10 cellular contexts compared by ENCODE assay signal in the genomic region with DNA sequence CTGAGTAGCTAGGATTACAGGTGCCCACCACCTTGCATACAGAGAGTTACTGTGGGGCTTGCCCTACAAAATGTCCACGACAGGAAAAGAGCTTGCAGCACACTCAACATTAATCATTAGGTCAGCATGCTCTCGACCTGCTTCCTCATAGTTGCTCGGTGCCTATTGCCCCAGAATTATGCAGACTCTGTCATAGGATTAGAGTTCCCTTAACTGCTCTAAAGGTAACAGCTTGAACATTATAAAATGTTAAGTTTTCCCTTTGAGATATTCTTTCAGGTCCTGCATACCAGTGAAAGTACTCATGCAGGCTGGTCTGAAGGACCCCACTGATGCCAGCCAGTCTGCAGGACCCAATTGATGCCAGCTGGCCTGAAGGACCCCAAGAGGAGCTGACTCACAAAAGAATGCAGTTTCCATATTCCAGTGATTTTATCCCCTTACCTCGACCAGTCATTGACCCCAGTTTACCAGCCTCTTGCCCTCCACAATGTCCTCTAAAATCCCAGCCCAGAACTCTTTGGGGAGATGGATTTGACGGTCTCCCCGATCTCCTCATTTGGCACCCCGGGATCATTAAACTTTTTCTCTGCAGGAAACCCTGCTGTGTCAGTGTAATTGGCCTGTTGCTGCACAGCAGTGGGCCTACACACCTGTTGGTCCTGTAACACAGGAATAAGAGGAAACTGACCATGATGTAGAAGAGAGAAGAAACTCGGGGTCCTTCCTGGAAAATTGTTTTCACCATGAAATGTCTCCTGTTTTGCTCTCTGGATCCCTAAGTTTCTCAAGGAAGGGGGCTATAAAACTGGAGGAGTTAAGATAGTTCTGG. TPM values are rescaled to one million over a fixed set of nuclear protein-coding genes. Genes with fewer than 3 reads are reported as not detected.
DNase-seq lines count a peak whose midpoint lies in the region; ATAC-seq and TF ChIP-seq lines count a peak whose summit lies in the region.
"Had no signal": no experiment of that assay in that cellular context is flagged by ENCODE, and none has a peak within 500 bp of the region (broad histone marks: within the 10 kb centered on the region; RNA-seq: fewer than 3 reads in every experiment).

No MANE protein-coding gene starts in this region.

- H3K36me3 ChIP-seq in upper lobe of right lung = no peaks in the 10 kb centered on the region
- H3K36me3 ChIP-seq in brain microvascular endothelial cell (replicated peaks) = no peaks in the 10 kb centered on the region

- no peak overlapping the region for H3K4me3 ChIP-seq in upper lobe of right lung
- H3K4me3 ChIP-seq in brain microvascular endothelial cell (ENCODE audit: low read depth, low read length) = no peak overlapping the region

- no peaks in the 10 kb centered on the region for H3K9me3 Mint-ChIP-seq in WTC11
- no peaks in the 10 kb centered on the region for H3K9me3 Mint-ChIP-seq in immature natural killer cell

- H3K4me1 ChIP-seq in upper lobe of right lung = peaks cover 33% of the 10 kb centered on the region

- POLR2A ChIA-PET in WTC11 (lab: Charles Lee) = no interaction called here

- peak overlapping the region; percentile 48 for H3K27ac ChIP-seq in upper lobe of right lung
- no peak overlapping the region for H3K27ac ChIP-seq in brain microvascular endothelial cell

- CTCF ChIA-PET in WTC11 (lab: Charles Lee) = interaction anchor here (0.7 to 1.6 kb wide), 2 partner anchors 63 to 563 kb away, joined by 3 to 4 read pairs; no protein-coding TSS in a partner anchor

- H3K27me3 ChIP-seq in upper lobe of right lung (no peaks in the 10 kb centered on the region), brain microvascular endothelial cell (replicated peaks) (no peaks in the 10 kb centered on the region)

- DNase-seq in Right ventricle myocardium inferior (ENCODE audit: missing footprints) (no peak), Right ventricle myocardium superior (no peak), WTC11 (ENCODE audit: low spot score) (no peak), immature natural killer cell (no peak), upper lobe of right lung (no peak), GM19240 (ENCODE audit: insufficient read length, low spot score) (no peak), brain microvascular endothelial cell (no peak), Kasumi-1 (lab: John Stamatoyannopoulos, UW) (no peak)
- DNase-seq: NCI-H774 had no signal

- H3K9me3 ChIP-seq in upper lobe of right lung = no peaks in the 10 kb centered on the region

- H3K4me1 Mint-ChIP-seq in WTC11 = peaks cover 18% of the 10 kb centered on the region
- peaks cover 79 to 85% of the 10 kb centered on the region in 2 donors for H3K4me1 Mint-ChIP-seq in immature natural killer cell

- in situ Hi-C loops in brain microvascular endothelial cell (cut with HindIII; ENCODE audit: low pct_ligation_motif_present, low sequenced_read_pairs) = no loop called here

- no peaks in the 10 kb centered on the region for H3K27me3 Mint-ChIP-seq in WTC11 (ENCODE audit: low read depth)
- H3K27me3 Mint-ChIP-seq in immature natural killer cell (ENCODE audit: low read depth in 3 of 3) = no peaks in the 10 kb centered on the region

- no peaks in the 10 kb centered on the region for H3K36me3 Mint-ChIP-seq in WTC11
- peaks cover 10 to 23% (median 16%) of the 10 kb centered on the region in 3 donors for H3K36me3 Mint-ChIP-seq in immature natural killer cell

- H3K27ac Mint-ChIP-seq in WTC11 (no peak overlapping the region), immature natural killer cell (peak overlapping the region; percentile 62 to 88 (median 78))

- H3K4me3 Mint-ChIP-seq in WTC11 (no peak overlapping the region), immature natural killer cell (peak overlapping the region in 1 of 5 donors; percentile 46)

- TF ChIP-seq CTCF in WTC11 (IDR thresholded peaks at IDR 0.05) (no peak), upper lobe of right lung (IDR thresholded peaks at IDR 0.05) (no peak), brain microvascular endothelial cell (IDR thresholded peaks at IDR 0.05; ENCODE audit: low read depth, low read length, missing control alignments) (no peak)

- peak; percentile 26 for ATAC-seq in Right ventricle myocardium inferior
- no peak for ATAC-seq in Right ventricle myocardium superior (ENCODE audit: poor library complexity)
- no peak for ATAC-seq in WTC11
- ATAC-seq in upper lobe of right lung = peak; percentile 75

- intact Hi-C loops in Right ventricle myocardium inferior (cut with DNase I) = no loop called here
- intact Hi-C loops in Right ventricle myocardium superior (cut with DNase I) = no loop called here
- intact Hi-C loops in upper lobe of right lung (cut with DNase I) = no loop called here

TF ChIP-seq in WTC11, 78 proteins besides CTCF, POLR2A, EP300 and RAD21:
- no peak for TF ChIP-seq RORB (CRISPR knock-in tag; IDR thresholded peaks at IDR 0.05)
- TF ChIP-seq, protein P1, sequence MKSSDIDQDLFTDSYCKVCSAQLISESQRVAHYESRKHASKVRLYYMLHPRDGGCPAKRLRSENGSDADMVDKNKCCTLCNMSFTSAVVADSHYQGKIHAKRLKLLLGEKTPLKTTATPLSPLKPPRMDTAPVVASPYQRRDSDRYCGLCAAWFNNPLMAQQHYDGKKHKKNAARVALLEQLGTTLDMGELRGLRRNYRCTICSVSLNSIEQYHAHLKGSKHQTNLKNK (CRISPR knock-in tag; IDR thresholded peaks at IDR 0.05) = no peak
- peak; percentile 78 for TF ChIP-seq ZNF423 (CRISPR knock-in tag; IDR thresholded peaks at IDR 0.05)
TF ChIP-seq in WTC11: peak in this region for 1.

RNA-seq across cellular contexts. Expression of gene ICAM2, which starts 10.6 kb away (rescaled TPM):
- 38.0 TPM for total RNA-seq in Right ventricle myocardium inferior
- total RNA-seq in Right ventricle myocardium superior = 31.9 TPM
- total RNA-seq in WTC11 (2021) = 0.33 to 0.57 TPM (median 0.44 TPM) in 3 replicates
- polyA plus RNA-seq in immature natural killer cell = 100 to 1,000 TPM; 327 to 535 (median 329) TPM
- total RNA-seq in upper lobe of right lung = 70.5 TPM

RNA-seq across cellular contexts. Expression of gene PRR29, which starts 11.6 kb away (rescaled TPM):
- total RNA-seq in Right ventricle myocardium inferior = 0.51 TPM
- 0.30 TPM for total RNA-seq in Right ventricle myocardium superior
- 0.64 to 1.1 TPM (median 0.85 TPM) in 3 replicates for total RNA-seq in WTC11 (2021)
- polyA plus RNA-seq in immature natural killer cell = 1 to 10 TPM; 5.0 to 6.8 (median 5.5) TPM
- total RNA-seq in upper lobe of right lung = 0.43 TPM

RNA-seq across cellular contexts. Expression of gene SCN4A, which starts 37.1 kb away (rescaled TPM):
- total RNA-seq in Right ventricle myocardium inferior (0.32 TPM), Right ventricle myocardium superior (0.56 TPM), WTC11 (2021) (5.2 to 5.8 TPM (median 5.5 TPM) in 3 replicates), upper lobe of right lung (not detected)
- polyA plus RNA-seq in immature natural killer cell = under 1 TPM in 1 of 3 donors, not detected in 2; 0.02 TPM
- polyA plus RNA-seq: keratinocyte had no signal

Comparison
In these comparisons a context has a peak if more than half of its experiments do, and no peak if none do; other contexts are left out.
1. ATAC-seq: peak in Right ventricle myocardium inferior (single experiment) and upper lobe of right lung (single experiment); none in Right ventricle myocardium superior (single experiment) and WTC11 (single experiment).
2. RNA of gene ICAM2, which starts 10.6 kb away (total RNA-seq): 70.5 TPM in upper lobe of right lung (single experiment), 38.0 TPM in Right ventricle myocardium inferior (single experiment) and 31.9 TPM in Right ventricle myocardium superior (single experiment); 0.33 to 0.57 TPM in WTC11; every median in the first group is over 10 times any median in the second.